In genomic region chr11:94469416-94469815, GRCh38 we compare ENCODE assay signal across 1 cellular context.
TF ChIP-seq lines count a peak whose summit lies in the region.

No MANE protein-coding gene starts in this region.

TF ChIP-seq in HepG2, 621 proteins besides CTCF, POLR2A, EP300 and RAD21:
- no peak for TF ChIP-seq ZNF704 (CRISPR knock-in tag; IDR thresholded peaks at IDR 0.05; ENCODE audit: borderline replicate concordance)
- TF ChIP-seq FUBP1 (CRISPR knock-in tag; IDR thresholded peaks at IDR 0.05; ENCODE audit: borderline replicate concordance), result no peak
- TF ChIP-seq ZNF512 (CRISPR knock-in tag; IDR thresholded peaks at IDR 0.05), result no peak
- no peak for TF ChIP-seq POGZ (CRISPR knock-in tag; IDR thresholded peaks at IDR 0.05)
- no peak for TF ChIP-seq ZNF713 (CRISPR knock-in tag; IDR thresholded peaks at IDR 0.05)
- no peak for TF ChIP-seq NR2F6 (IDR thresholded peaks at IDR 0.05)
- no peak for TF ChIP-seq NR2F6 (CRISPR knock-in tag; IDR thresholded peaks at IDR 0.05)
- no peak for TF ChIP-seq NFIB (CRISPR knock-in tag; IDR thresholded peaks at IDR 0.05; ENCODE audit: borderline replicate concordance)
